In genomic region chr3:156727519-156728205, GRCh38 we compare ENCODE assay signal across 11 cellular contexts. TPM values are rescaled to one million over a fixed set of nuclear protein-coding genes. Genes with fewer than 3 reads are reported as not detected.
A peak's percentile ranks its signal among the peaks of the same experiment; 100 is the strongest.
DNase-seq lines count a peak whose midpoint lies in the region; ATAC-seq, FAIRE-seq and TF ChIP-seq lines count a peak whose summit lies in the region.
"Had no signal": no experiment of that assay in that cellular context is flagged by ENCODE, and none has a peak within 500 bp of the region (broad histone marks: within the 10 kb centered on the region; RNA-seq: fewer than 3 reads in every experiment).

No MANE protein-coding gene starts in this region.

- H3K79me2 ChIP-seq in keratinocyte (ENCODE audit: control insufficient read depth, insufficient read depth, low read length), result no peaks in the 10 kb centered on the region

- peak; percentile 62 for DNase-seq in DMS53 (lab: John Stamatoyannopoulos, UW)
- DNase-seq in DMS53 treated with DMSO at 0.1 percent for 48 hours (lab: John Stamatoyannopoulos, UW; ENCODE audit: unreplicated experiment), result no peak
- no peak for DNase-seq in keratinocyte (ENCODE audit: low read depth, low spot score)
- no peak for DNase-seq in lower lobe of right lung
- DNase-seq in NCI-H345 (lab: John Stamatoyannopoulos, UW), result no peak
- DNase-seq in NCI-H2081 treated with DMSO at 0.1 percent for 48 hours (lab: John Stamatoyannopoulos, UW), result no peak
- DNase-seq: activated naive CD4-positive, alpha-beta T cell treated with anti-CD3 and anti-CD28 coated beads, Interleukin-2, amount 50 U/mL, for 16 hours; tibial artery had no signal

- H2AFZ ChIP-seq in keratinocyte (ENCODE audit: control insufficient read depth, low read length), result no peak overlapping the region

- peak overlapping the region; percentile 0 for H3K9ac ChIP-seq in keratinocyte (ENCODE audit: control insufficient read depth, extremely low read depth, insufficient read depth, low read length)

- H3K36me3 ChIP-seq in keratinocyte (ENCODE audit: control insufficient read depth in 2 of 2, extremely low read depth in 1 of 2, insufficient read depth in 2 of 2, low read length in 2 of 2) (no peaks in the 10 kb centered on the region), lower lobe of right lung (no peaks in the 10 kb centered on the region)
- H3K36me3 ChIP-seq: tibial artery had no signal

- H3K4me3 ChIP-seq in keratinocyte (ENCODE audit: control insufficient read depth in 2 of 3, extremely low read depth in 1 of 3, insufficient read depth in 2 of 3, low read depth in 1 of 3, low read length in 3 of 3), result no peak overlapping the region
- no peak overlapping the region for H3K4me3 ChIP-seq in lower lobe of right lung
- H3K4me3 ChIP-seq: tibial artery had no signal

- ATAC-seq in GM21786 (IDR thresholded peaks at IDR 0.05; ENCODE audit: unreplicated experiment) (peak; percentile 68), HG03442 (IDR thresholded peaks at IDR 0.05; ENCODE audit: unreplicated experiment) (peak; percentile 88), lower lobe of right lung (no peak)

- H3K27ac ChIP-seq in keratinocyte (ENCODE audit: control insufficient read depth, insufficient read depth, low read length) (peak overlapping the region; percentile 78), lower lobe of right lung (no peak overlapping the region)
- H3K27ac ChIP-seq: 22Rv1, tibial artery had no signal

- dilution Hi-C loops in keratinocyte (cut with MboI; ENCODE audit: extremely low pct_ligation_motif_present, low sequenced_read_pairs), result no loop called here

- no peak overlapping the region for H3K4me2 ChIP-seq in keratinocyte (ENCODE audit: control insufficient read depth, extremely low read depth, insufficient read depth, low read depth, low read length)

- H4K20me1 ChIP-seq in keratinocyte (ENCODE audit: control insufficient read depth, extremely low read depth, insufficient read depth, low read length), result no peaks in the 10 kb centered on the region

- FAIRE-seq in keratinocyte (lab: Jason Lieb, UNC), result no peak

- intact Hi-C loops in lower lobe of right lung (cut with DNase I), result no loop called here

- no peaks in the 10 kb centered on the region for H3K9me3 ChIP-seq in keratinocyte (ENCODE audit: control insufficient read depth, low read depth, low read length)
- no peaks in the 10 kb centered on the region for H3K9me3 ChIP-seq in lower lobe of right lung
- H3K9me3 ChIP-seq: tibial artery had no signal

- no peaks in the 10 kb centered on the region for H3K9me1 ChIP-seq in keratinocyte (ENCODE audit: control insufficient read depth, extremely low read depth, insufficient read depth, low read length)

- H3K4me1 ChIP-seq in keratinocyte (ENCODE audit: control insufficient read depth, extremely low read depth, insufficient read depth, low read length), result peaks cover 47% of the 10 kb centered on the region
- no peaks in the 10 kb centered on the region for H3K4me1 ChIP-seq in lower lobe of right lung
- H3K4me1 ChIP-seq: tibial artery had no signal

- no peak for TF ChIP-seq CTCF in keratinocyte (optimal IDR thresholded peaks at IDR 0.05 in 1 of 3, IDR thresholded peaks at IDR 0.05 in 1 of 3, conservative IDR thresholded peaks at IDR 0.05 in 1 of 3; ENCODE audit: extremely low read depth in 1 of 3, insufficient read depth in 2 of 3, low read length in 3 of 3)
- TF ChIP-seq CTCF in lower lobe of right lung (IDR thresholded peaks at IDR 0.05), result no peak

- H3K27me3 ChIP-seq in keratinocyte (ENCODE audit: control insufficient read depth, extremely low read depth, insufficient read depth, low read length) (no peaks in the 10 kb centered on the region), lower lobe of right lung (ENCODE audit: low read depth) (no peaks in the 10 kb centered on the region)
- H3K27me3 ChIP-seq: tibial artery had no signal

RNA-seq across cellular contexts. Expression of gene TIPARP, which starts 53.3 kb away (rescaled TPM):
- 41.5 to 62.0 TPM (median 44.6 TPM) in 3 replicates for polyA plus RNA-seq in keratinocyte
- polyA plus RNA-seq in keratinocyte (2011; ENCODE audit: low read depth), result 22.3 TPM
- polyA plus RNA-seq in keratinocyte (2011; cell fraction: cytosol; rRNA removed), result 24.6 and 53.9 TPM in 2 replicates
- 42.8 and 54.5 TPM in 2 replicates for polyA plus RNA-seq in keratinocyte (2011; cell fraction: nucleus; rRNA removed)
- polyA plus RNA-seq in keratinocyte (2012; ENCODE audit: low replicate concordance), result 42.8 and 45.7 TPM in 2 replicates
- 45.3 to 110 TPM (median 47.2 TPM) in 3 replicates for polyA minus RNA-seq in keratinocyte
- polyA minus RNA-seq in keratinocyte (2011; cell fraction: cytosol; rRNA and poly(A)+ RNA removed), result 21.5 TPM
- 50.3 and 114 TPM in 2 replicates for polyA minus RNA-seq in keratinocyte (2011; cell fraction: nucleus; rRNA and poly(A)+ RNA removed)
- 58.0 TPM for total RNA-seq in lower lobe of right lung

Comparison
In these comparisons a context has a peak if more than half of its experiments do, and no peak if none do; other contexts are left out.
1. ATAC-seq: peak in GM21786 (single experiment) and HG03442 (single experiment); none in lower lobe of right lung (0 of 2).